Comparison of ENCODE assay signal across 1 cellular context in the genomic region with DNA sequence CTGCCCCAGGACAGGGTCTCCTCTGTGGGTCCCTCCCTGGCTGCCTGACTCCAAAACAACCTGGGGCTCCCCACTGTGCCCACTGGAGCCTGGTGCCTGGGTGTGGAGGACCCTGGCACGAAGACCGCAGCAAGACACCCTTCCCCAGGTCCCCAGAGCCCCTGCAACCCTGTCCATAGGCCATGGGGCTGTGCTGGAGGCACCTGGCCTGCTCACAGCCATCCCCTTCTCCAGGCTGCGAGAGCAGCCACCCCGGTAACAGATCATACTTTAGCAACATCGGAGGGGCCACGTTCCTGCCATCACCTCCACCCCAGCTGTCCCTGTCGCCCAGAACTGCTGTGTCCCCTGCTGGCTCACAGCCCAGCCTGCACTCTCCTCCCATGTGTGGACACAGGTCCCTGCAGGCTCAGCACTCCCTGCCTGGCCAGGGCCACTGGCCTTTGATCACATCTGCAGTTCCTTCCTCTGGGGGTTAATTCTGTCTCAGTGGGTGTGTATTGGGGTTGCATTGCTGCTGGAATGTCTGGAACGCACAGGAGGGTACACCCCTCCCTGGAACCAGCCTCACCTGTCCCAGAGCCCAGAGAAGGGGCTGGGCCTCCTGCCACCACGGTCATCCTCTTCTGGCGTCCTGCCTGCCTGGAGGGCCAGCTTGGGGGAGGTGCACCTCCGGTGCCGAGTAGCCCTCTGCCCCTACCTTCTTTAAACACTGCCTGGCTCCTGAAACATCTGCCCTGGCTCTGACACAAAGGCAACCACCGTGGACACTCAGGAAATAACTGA.
TF ChIP-seq lines count a peak whose summit lies in the region.

No MANE protein-coding gene starts in this region.

TF ChIP-seq in HepG2, 621 proteins besides CTCF, POLR2A, EP300 and RAD21 (continued from another document and continues in another):
- TF ChIP-seq, protein P1, sequence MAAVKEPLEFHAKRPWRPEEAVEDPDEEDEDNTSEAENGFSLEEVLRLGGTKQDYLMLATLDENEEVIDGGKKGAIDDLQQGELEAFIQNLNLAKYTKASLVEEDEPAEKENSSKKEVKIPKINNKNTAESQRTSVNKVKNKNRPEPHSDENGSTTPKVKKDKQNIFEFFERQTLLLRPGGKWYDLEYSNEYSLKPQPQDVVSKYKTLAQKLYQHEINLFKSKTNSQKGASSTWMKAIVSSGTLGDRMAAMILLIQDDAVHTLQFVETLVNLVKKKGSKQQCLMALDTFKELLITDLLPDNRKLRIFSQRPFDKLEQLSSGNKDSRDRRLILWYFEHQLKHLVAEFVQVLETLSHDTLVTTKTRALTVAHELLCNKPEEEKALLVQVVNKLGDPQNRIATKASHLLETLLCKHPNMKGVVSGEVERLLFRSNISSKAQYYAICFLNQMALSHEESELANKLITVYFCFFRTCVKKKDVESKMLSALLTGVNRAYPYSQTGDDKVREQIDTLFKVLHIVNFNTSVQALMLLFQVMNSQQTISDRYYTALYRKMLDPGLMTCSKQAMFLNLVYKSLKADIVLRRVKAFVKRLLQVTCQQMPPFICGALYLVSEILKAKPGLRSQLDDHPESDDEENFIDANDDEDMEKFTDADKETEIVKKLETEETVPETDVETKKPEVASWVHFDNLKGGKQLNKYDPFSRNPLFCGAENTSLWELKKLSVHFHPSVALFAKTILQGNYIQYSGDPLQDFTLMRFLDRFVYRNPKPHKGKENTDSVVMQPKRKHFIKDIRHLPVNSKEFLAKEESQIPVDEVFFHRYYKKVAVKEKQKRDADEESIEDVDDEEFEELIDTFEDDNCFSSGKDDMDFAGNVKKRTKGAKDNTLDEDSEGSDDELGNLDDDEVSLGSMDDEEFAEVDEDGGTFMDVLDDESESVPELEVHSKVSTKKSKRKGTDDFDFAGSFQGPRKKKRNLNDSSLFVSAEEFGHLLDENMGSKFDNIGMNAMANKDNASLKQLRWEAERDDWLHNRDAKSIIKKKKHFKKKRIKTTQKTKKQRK (IDR thresholded peaks at IDR 0.05; ENCODE audit: low read length) = no peak
- TF ChIP-seq ZNF619 (CRISPR knock-in tag; IDR thresholded peaks at IDR 0.05) (peak; percentile 87; the same call in 1 of the 2 replicates), ZNF780A (CRISPR knock-in tag; IDR thresholded peaks at IDR 0.05) (no peak), RFXANK (CRISPR knock-in tag; IDR thresholded peaks at IDR 0.05) (no peak), SP5 (CRISPR knock-in tag; IDR thresholded peaks at IDR 0.05; ENCODE audit: borderline replicate concordance, low read depth) (peak; percentile 62; the same call in 1 of the 2 replicates), PRPF4 (IDR thresholded peaks at IDR 0.05; ENCODE audit: low read depth, low read length, poor library complexity, severe bottlenecking) (no peak), PAX8 (CRISPR knock-in tag; IDR thresholded peaks at IDR 0.05; ENCODE audit: borderline replicate concordance) (no peak), PCBP1 (IDR thresholded peaks at IDR 0.05; ENCODE audit: borderline replicate concordance, low read depth, low read length) (no peak), REL (CRISPR knock-in tag; conservative IDR thresholded peaks at IDR 0.05) (no peak), GPN1 (CRISPR knock-in tag; IDR thresholded peaks at IDR 0.05; ENCODE audit: borderline replicate concordance) (no peak), FOXC1 (CRISPR knock-in tag; IDR thresholded peaks at IDR 0.05; ENCODE audit: borderline replicate concordance) (no peak), ELF3 (CRISPR knock-in tag; IDR thresholded peaks at IDR 0.05) (peak; percentile 36), U2AF2 (IDR thresholded peaks at IDR 0.05; ENCODE audit: low read depth, low read length) (no peak), HDAC6 (IDR thresholded peaks at IDR 0.05; ENCODE audit: low read depth, low read length) (no peak), SMAD3 (CRISPR knock-in tag; IDR thresholded peaks at IDR 0.05) (no peak), ZNF460 (CRISPR knock-in tag; IDR thresholded peaks at IDR 0.05; ENCODE audit: borderline replicate concordance) (no peak), ZNF562 (CRISPR knock-in tag; IDR thresholded peaks at IDR 0.05; ENCODE audit: borderline replicate concordance) (no peak), GZF1 (CRISPR knock-in tag; IDR thresholded peaks at IDR 0.05) (no peak), ZNF501 (CRISPR knock-in tag; IDR thresholded peaks at IDR 0.05) (peak; percentile 74; the same call in 1 of the 2 replicates), ZNF101 (CRISPR knock-in tag; IDR thresholded peaks at IDR 0.05; ENCODE audit: borderline replicate concordance, low read depth) (no peak), ZEB1 (IDR thresholded peaks at IDR 0.05; ENCODE audit: insufficient replicate concordance, low read depth) (peak; percentile 97), ZFY (CRISPR knock-in tag; IDR thresholded peaks at IDR 0.05) (no peak; the same call in 1 of the 2 replicates), ZNF263 (CRISPR knock-in tag; IDR thresholded peaks at IDR 0.05) (peak; percentile 37; the same call in 1 of the 2 replicates), ZBTB38 (CRISPR knock-in tag; IDR thresholded peaks at IDR 0.05) (0 out of 2 replicates have a peak, but pooled peaks have one; percentile 49), AHR (CRISPR knock-in tag; IDR thresholded peaks at IDR 0.05) (0 out of 2 replicates have a peak, but pooled peaks have one; percentile 79), KLF9 (CRISPR knock-in tag; IDR thresholded peaks at IDR 0.05; ENCODE audit: low read depth) (peak; percentile 46; the same call in 1 of the 2 replicates), ZNF737 (CRISPR knock-in tag; IDR thresholded peaks at IDR 0.05; ENCODE audit: borderline replicate concordance) (no peak), ZNF629 (CRISPR knock-in tag; conservative IDR thresholded peaks at IDR 0.05) (0 out of 2 replicates have a peak, but pooled peaks have one; percentile 11), NFIC (IDR thresholded peaks at IDR 0.05; ENCODE audit: low read length) (no peak), TAF1 (CRISPR knock-in tag; IDR thresholded peaks at IDR 0.05) (no peak), CCDC6 (CRISPR knock-in tag; IDR thresholded peaks at IDR 0.05) (no peak), TBX3 (IDR thresholded peaks at IDR 0.05; ENCODE audit: borderline replicate concordance) (no peak), RFX1 (IDR thresholded peaks at IDR 0.05) (no peak), POGZ (CRISPR knock-in tag; IDR thresholded peaks at IDR 0.05) (no peak), ZNF224 (CRISPR knock-in tag; IDR thresholded peaks at IDR 0.05) (no peak), ZNF232 (CRISPR knock-in tag; IDR thresholded peaks at IDR 0.05; ENCODE audit: borderline replicate concordance) (no peak), ZSCAN22 (CRISPR knock-in tag; IDR thresholded peaks at IDR 0.05) (no peak), ZNF251 (CRISPR knock-in tag; IDR thresholded peaks at IDR 0.05) (no peak), ZNF670 (CRISPR knock-in tag; IDR thresholded peaks at IDR 0.05; ENCODE audit: borderline replicate concordance) (no peak), KAT8 (CRISPR knock-in tag; IDR thresholded peaks at IDR 0.05) (no peak), ZMYM4 (CRISPR knock-in tag; IDR thresholded peaks at IDR 0.05) (peak; percentile 56), ZNF138 (CRISPR knock-in tag; IDR thresholded peaks at IDR 0.05; ENCODE audit: low read depth) (no peak), ZNF160 (CRISPR knock-in tag; IDR thresholded peaks at IDR 0.05) (no peak), TOPORS (CRISPR knock-in tag; IDR thresholded peaks at IDR 0.05) (no peak), MIER3 (CRISPR knock-in tag; IDR thresholded peaks at IDR 0.05; ENCODE audit: borderline replicate concordance) (peak; percentile 56; the same call in 1 of the 2 replicates), KDM5A (IDR thresholded peaks at IDR 0.05; ENCODE audit: borderline replicate concordance, low read length) (no peak), ZNF841 (CRISPR knock-in tag; IDR thresholded peaks at IDR 0.05; ENCODE audit: borderline replicate concordance) (no peak), ZBTB8A (CRISPR knock-in tag; IDR thresholded peaks at IDR 0.05; ENCODE audit: borderline replicate concordance, low read depth) (no peak), KLF13 (CRISPR knock-in tag; IDR thresholded peaks at IDR 0.05) (no peak)
- TF ChIP-seq, protein P2, sequence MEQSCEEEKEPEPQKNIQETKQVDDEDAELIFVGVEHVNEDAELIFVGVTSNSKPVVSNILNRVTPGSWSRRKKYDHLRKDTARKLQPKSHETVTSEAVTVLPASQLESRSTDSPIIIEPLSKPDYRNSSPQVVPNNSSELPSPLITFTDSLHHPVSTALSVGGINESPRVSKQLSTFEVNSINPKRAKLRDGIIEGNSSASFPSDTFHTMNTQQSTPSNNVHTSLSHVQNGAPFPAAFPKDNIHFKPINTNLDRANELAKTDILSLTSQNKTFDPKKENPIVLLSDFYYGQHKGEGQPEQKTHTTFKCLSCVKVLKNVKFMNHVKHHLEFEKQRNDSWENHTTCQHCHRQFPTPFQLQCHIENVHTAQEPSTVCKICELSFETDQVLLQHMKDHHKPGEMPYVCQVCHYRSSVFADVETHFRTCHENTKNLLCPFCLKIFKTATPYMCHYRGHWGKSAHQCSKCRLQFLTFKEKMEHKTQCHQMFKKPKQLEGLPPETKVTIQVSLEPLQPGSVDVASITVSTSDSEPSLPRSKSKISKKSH (CRISPR knock-in tag; IDR thresholded peaks at IDR 0.05; ENCODE audit: borderline replicate concordance) = no peak
- TF ChIP-seq, protein P3, sequence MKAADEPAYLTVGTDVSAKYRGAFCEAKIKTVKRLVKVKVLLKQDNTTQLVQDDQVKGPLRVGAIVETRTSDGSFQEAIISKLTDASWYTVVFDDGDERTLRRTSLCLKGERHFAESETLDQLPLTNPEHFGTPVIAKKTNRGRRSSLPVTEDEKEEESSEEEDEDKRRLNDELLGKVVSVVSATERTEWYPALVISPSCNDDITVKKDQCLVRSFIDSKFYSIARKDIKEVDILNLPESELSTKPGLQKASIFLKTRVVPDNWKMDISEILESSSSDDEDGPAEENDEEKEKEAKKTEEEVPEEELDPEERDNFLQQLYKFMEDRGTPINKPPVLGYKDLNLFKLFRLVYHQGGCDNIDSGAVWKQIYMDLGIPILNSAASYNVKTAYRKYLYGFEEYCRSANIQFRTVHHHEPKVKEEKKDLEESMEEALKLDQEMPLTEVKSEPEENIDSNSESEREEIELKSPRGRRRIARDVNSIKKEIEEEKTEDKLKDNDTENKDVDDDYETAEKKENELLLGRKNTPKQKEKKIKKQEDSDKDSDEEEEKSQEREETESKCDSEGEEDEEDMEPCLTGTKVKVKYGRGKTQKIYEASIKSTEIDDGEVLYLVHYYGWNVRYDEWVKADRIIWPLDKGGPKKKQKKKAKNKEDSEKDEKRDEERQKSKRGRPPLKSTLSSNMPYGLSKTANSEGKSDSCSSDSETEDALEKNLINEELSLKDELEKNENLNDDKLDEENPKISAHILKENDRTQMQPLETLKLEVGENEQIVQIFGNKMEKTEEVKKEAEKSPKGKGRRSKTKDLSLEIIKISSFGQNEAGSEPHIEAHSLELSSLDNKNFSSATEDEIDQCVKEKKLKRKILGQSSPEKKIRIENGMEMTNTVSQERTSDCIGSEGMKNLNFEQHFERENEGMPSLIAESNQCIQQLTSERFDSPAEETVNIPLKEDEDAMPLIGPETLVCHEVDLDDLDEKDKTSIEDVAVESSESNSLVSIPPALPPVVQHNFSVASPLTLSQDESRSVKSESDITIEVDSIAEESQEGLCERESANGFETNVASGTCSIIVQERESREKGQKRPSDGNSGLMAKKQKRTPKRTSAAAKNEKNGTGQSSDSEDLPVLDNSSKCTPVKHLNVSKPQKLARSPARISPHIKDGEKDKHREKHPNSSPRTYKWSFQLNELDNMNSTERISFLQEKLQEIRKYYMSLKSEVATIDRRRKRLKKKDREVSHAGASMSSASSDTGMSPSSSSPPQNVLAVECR (CRISPR knock-in tag; IDR thresholded peaks at IDR 0.05; ENCODE audit: borderline replicate concordance) = peak; percentile 28; the same call in 1 of the 2 replicates
- TF ChIP-seq, protein P4, sequence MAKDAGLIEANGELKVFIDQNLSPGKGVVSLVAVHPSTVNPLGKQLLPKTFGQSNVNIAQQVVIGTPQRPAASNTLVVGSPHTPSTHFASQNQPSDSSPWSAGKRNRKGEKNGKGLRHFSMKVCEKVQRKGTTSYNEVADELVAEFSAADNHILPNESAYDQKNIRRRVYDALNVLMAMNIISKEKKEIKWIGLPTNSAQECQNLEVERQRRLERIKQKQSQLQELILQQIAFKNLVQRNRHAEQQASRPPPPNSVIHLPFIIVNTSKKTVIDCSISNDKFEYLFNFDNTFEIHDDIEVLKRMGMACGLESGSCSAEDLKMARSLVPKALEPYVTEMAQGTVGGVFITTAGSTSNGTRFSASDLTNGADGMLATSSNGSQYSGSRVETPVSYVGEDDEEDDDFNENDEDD (CRISPR knock-in tag; IDR thresholded peaks at IDR 0.05; ENCODE audit: borderline replicate concordance) = no peak
- TF ChIP-seq, protein P5, sequence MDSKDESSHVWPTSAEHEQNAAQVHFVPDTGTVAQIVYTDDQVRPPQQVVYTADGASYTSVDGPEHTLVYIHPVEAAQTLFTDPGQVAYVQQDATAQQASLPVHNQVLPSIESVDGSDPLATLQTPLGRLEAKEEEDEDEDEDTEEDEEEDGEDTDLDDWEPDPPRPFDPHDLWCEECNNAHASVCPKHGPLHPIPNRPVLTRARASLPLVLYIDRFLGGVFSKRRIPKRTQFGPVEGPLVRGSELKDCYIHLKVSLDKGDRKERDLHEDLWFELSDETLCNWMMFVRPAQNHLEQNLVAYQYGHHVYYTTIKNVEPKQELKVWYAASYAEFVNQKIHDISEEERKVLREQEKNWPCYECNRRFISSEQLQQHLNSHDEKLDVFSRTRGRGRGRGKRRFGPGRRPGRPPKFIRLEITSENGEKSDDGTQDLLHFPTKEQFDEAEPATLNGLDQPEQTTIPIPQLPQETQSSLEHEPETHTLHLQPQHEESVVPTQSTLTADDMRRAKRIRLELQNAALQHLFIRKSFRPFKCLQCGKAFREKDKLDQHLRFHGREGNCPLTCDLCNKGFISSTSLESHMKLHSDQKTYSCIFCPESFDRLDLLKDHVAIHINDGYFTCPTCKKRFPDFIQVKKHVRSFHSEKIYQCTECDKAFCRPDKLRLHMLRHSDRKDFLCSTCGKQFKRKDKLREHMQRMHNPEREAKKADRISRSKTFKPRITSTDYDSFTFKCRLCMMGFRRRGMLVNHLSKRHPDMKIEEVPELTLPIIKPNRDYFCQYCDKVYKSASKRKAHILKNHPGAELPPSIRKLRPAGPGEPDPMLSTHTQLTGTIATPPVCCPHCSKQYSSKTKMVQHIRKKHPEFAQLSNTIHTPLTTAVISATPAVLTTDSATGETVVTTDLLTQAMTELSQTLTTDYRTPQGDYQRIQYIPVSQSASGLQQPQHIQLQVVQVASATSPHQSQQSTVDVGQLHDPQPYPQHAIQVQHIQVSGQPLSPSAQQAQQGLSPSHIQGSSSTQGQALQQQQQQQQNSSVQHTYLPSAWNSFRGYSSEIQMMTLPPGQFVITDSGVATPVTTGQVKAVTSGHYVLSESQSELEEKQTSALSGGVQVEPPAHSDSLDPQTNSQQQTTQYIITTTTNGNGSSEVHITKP (CRISPR knock-in tag; IDR thresholded peaks at IDR 0.05; ENCODE audit: low read depth) = no peak
